ENCODE assay signal across 27 cellular contexts in the genomic region with DNA sequence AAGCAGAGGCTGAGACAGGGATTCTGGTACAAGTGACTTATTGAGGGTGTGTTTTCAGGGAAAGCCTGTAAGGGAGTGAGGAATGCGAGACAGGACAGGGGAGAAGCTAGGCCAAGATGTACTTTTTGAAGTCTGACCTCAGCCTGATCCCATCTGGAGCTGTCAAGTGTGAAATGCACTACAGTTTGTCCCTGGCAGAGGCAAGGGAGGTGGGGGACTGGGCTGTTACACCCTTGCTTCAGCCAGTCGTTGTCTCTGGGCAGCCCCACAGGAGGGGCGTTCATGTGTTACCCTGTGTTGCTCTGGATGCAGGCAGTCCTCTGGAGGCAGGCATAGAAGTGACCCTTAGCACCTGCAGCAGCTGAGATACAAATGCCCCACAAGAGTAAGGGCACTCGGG. TPM values are rescaled to one million over a fixed set of nuclear protein-coding genes. Genes with fewer than 3 reads are reported as not detected.
"Had no signal": no experiment of that assay in that cellular context is flagged by ENCODE, and none has a peak within 500 bp of the region (broad histone marks: within the 10 kb centered on the region; RNA-seq: fewer than 3 reads in every experiment).

No MANE protein-coding gene starts in this region.

- H3K27ac Mint-ChIP-seq: effector memory CD8-positive, alpha-beta T cell; memory B cell; natural killer cell; stimulated activated memory B cell treated with anti-CD40 and anti-IgM and Interleukin-4, amounts not matched to agents 10 μg/mL and 1 μg/mL and 100 μg/mL, for 72 hours had no signal

- H3K9me3 ChIP-seq: esophagus squamous epithelium, prostate gland, sigmoid colon, testis, tibial nerve, upper lobe of left lung had no signal

- H3K4me3 Mint-ChIP-seq: effector memory CD8-positive, alpha-beta T cell; memory B cell; natural killer cell; stimulated activated memory B cell treated with anti-CD40 and anti-IgM and Interleukin-4, amounts not matched to agents 10 μg/mL and 1 μg/mL and 100 μg/mL, for 72 hours had no signal

- H3K4me1 ChIP-seq: esophagus squamous epithelium, prostate gland, sigmoid colon, testis, tibial nerve, upper lobe of left lung had no signal

- H3K4me3 ChIP-seq: esophagus squamous epithelium, hepatocyte, lung, prostate gland, sigmoid colon, testis, tibial nerve, upper lobe of left lung had no signal

- H3K9me3 Mint-ChIP-seq: effector memory CD8-positive, alpha-beta T cell; natural killer cell; stimulated activated memory B cell treated with anti-CD40 and anti-IgM and Interleukin-4, amounts not matched to agents 10 μg/mL and 1 μg/mL and 100 μg/mL, for 72 hours had no signal

- H3K4me1 Mint-ChIP-seq: memory B cell; natural killer cell; stimulated activated memory B cell treated with anti-CD40 and anti-IgM and Interleukin-4, amounts not matched to agents 10 μg/mL and 1 μg/mL and 100 μg/mL, for 72 hours had no signal

- DNase-seq: caudate nucleus; cerebellar nuclear complex; cortex of kidney; effector memory CD8-positive, alpha-beta T cell; erythroblast; esophagus squamous epithelium; foreskin melanocyte; head of caudate nucleus; left cardiac atrium; natural killer cell; nucleus accumbens; retina; sigmoid colon; stimulated activated CD4-positive, alpha-beta T cell treated with anti-CD3 and anti-CD28 coated beads, Interleukin-4, amount 100 ng/mL, for 4 hours; stimulated activated naive CD8-positive, alpha-beta T cell treated with anti-CD3 and anti-CD28 coated beads, Interleukin-15, Interleukin-2, amounts not matched to agents 100 U/mL and 50 U/mL, for 24 hours; substantia nigra; testis; upper lobe of left lung had no signal

- H3K27ac ChIP-seq: esophagus squamous epithelium, hepatocyte, prostate gland, sigmoid colon, testis, tibial nerve, upper lobe of left lung had no signal

- H3K27me3 ChIP-seq: esophagus squamous epithelium, hepatocyte, sigmoid colon, testis, tibial nerve, upper lobe of left lung had no signal

- ATAC-seq: effector memory CD8-positive, alpha-beta T cell; natural killer cell; stimulated activated memory B cell treated with anti-CD40 and anti-IgM and Interleukin-4, amounts not matched to agents 10 μg/mL and 1 μg/mL and 100 μg/mL, for 72 hours; stimulated activated naive CD8-positive, alpha-beta T cell treated with anti-CD3 and anti-CD28 coated beads, Interleukin-15, Interleukin-2, amounts not matched to agents 100 U/mL and 50 U/mL, for 24 hours had no signal

- H3K27me3 Mint-ChIP-seq: memory B cell; stimulated activated memory B cell treated with anti-CD40 and anti-IgM and Interleukin-4, amounts not matched to agents 10 μg/mL and 1 μg/mL and 100 μg/mL, for 72 hours had no signal

- H3K36me3 ChIP-seq: esophagus squamous epithelium, prostate gland, sigmoid colon, tibial nerve, upper lobe of left lung had no signal

- H3K36me3 Mint-ChIP-seq: memory B cell; natural killer cell; stimulated activated memory B cell treated with anti-CD40 and anti-IgM and Interleukin-4, amounts not matched to agents 10 μg/mL and 1 μg/mL and 100 μg/mL, for 72 hours had no signal

RNA-seq across cellular contexts. Expression of a gene that starts 25.8 kb away (rescaled TPM):
- total RNA-seq: dermis microvascular lymphatic vessel endothelial cell, kidney epithelial cell had no signal
- polyA plus RNA-seq: liver had no signal
